ENCODE assay signal across 9 cellular contexts in the genomic region with DNA sequence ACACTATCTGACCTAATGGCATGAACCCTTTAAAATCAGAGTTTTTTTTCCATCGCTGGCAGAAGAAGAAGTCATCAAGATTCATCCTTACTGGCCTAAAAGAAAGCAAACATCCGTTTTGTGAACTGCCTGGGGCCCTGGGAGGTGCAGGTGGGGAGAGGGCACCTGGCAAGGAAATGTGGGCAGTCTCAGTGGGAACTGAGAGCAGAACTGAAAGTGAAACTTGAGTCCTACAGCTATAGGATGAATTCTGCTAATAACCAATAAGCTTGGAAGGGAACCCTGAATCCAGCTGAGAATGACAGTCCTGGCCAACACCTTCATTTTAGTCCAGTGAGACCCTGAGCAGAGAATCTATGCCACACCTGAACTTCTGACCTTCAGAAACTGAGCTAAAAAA.
DNase-seq lines count a peak whose midpoint lies in the region; ATAC-seq and TF ChIP-seq lines count a peak whose summit lies in the region.
"Had no signal": no experiment of that assay in that cellular context is flagged by ENCODE, and none has a peak within 500 bp of the region (broad histone marks: within the 10 kb centered on the region; RNA-seq: fewer than 3 reads in every experiment).

No MANE protein-coding gene starts in this region.

- H3K9me3 ChIP-seq in CD4-positive, CD25-positive, alpha-beta regulatory T cell (ENCODE audit: control insufficient read depth in 2 of 2, low read length in 2 of 2) = no peaks in the 10 kb centered on the region
- H3K9me3 ChIP-seq in RWPE2 (ENCODE audit: severe bottlenecking) (no peaks in the 10 kb centered on the region), SJCRH30 (replicated peaks) (no peaks in the 10 kb centered on the region)

- CTCF ChIA-PET in activated CD4-positive, alpha-beta memory T cell treated with anti-CD3 and anti-CD28 coated beads for 36 hours (lab: Charles Lee) = no interaction called here

- H3K4me1 ChIP-seq in CD4-positive, CD25-positive, alpha-beta regulatory T cell (ENCODE audit: control insufficient read depth, insufficient read depth, low read length, poor library complexity, severe bottlenecking) = no peaks in the 10 kb centered on the region
- no peaks in the 10 kb centered on the region for H3K4me1 ChIP-seq in RWPE2 (ENCODE audit: insufficient read depth, poor library complexity, severe bottlenecking)
- no peaks in the 10 kb centered on the region for H3K4me1 ChIP-seq in SJCRH30
- H3K4me1 ChIP-seq: parathyroid adenoma had no signal

- H3K27ac ChIP-seq in CD4-positive, CD25-positive, alpha-beta regulatory T cell (ENCODE audit: insufficient read depth, low read length, poor library complexity, severe bottlenecking) = no peak overlapping the region
- H3K27ac ChIP-seq in RWPE2 (ENCODE audit: poor library complexity, severe bottlenecking) (no peak overlapping the region), SJCRH30 (no peak overlapping the region)
- H3K27ac ChIP-seq: parathyroid adenoma had no signal

- H3K36me3 ChIP-seq in CD4-positive, CD25-positive, alpha-beta regulatory T cell (ENCODE audit: control insufficient read depth, insufficient read depth, low read length) = no peaks in the 10 kb centered on the region
- H3K36me3 ChIP-seq in RWPE2 (ENCODE audit: low read depth) = no peaks in the 10 kb centered on the region
- H3K36me3 ChIP-seq in SJCRH30 = no peaks in the 10 kb centered on the region

- peak in 1 of 3 donors; percentile 27 for DNase-seq in CD4-positive, CD25-positive, alpha-beta regulatory T cell
- peak; percentile 68 for DNase-seq in RWPE2 (ENCODE audit: low spot score)
- no peak for DNase-seq in activated CD4-positive, alpha-beta memory T cell treated with anti-CD3 and anti-CD28 coated beads for 36 hours
- no peak for DNase-seq in activated T-helper 1 cell treated with anti-CD3 and anti-CD28 coated beads, Interleukin-12 subunit alpha, Interleukin-12 subunit beta, Interleukin-2, Interleukin-4 antibody, amounts not matched to agents 30 ng/mL and 10 ng/mL and 1 ng/mL, durations not matched to agents 14 hours and 24 hours and 36 hours (ENCODE audit: low spot score)
- no peak for DNase-seq in SJCRH30
- no peak for DNase-seq in NCI-H2171 treated with DMSO at 0.1 percent for 48 hours (lab: John Stamatoyannopoulos, UW)

- no peaks in the 10 kb centered on the region for H3K36me3 Mint-ChIP-seq in CD4-positive, CD25-positive, alpha-beta regulatory T cell
- no peaks in the 10 kb centered on the region for H3K36me3 Mint-ChIP-seq in activated CD4-positive, alpha-beta memory T cell treated with anti-CD3 and anti-CD28 coated beads for 36 hours
- H3K36me3 Mint-ChIP-seq in activated T-helper 1 cell treated with anti-CD3 and anti-CD28 coated beads, Interleukin-12 subunit alpha, Interleukin-12 subunit beta, Interleukin-2, Interleukin-4 antibody, amounts not matched to agents 30 ng/mL and 10 ng/mL and 1 ng/mL, durations not matched to agents 14 hours and 24 hours and 36 hours (ENCODE audit: low read depth) = no peaks in the 10 kb centered on the region

- TF ChIP-seq CTCF in RWPE2 (IDR thresholded peaks at IDR 0.05; ENCODE audit: poor library complexity, severe bottlenecking) = no peak

- H3K27me3 Mint-ChIP-seq in CD4-positive, CD25-positive, alpha-beta regulatory T cell = no peaks in the 10 kb centered on the region
- H3K27me3 Mint-ChIP-seq in activated CD4-positive, alpha-beta memory T cell treated with anti-CD3 and anti-CD28 coated beads for 36 hours = peaks cover 2% of the 10 kb centered on the region
- H3K27me3 Mint-ChIP-seq in activated T-helper 1 cell treated with anti-CD3 and anti-CD28 coated beads, Interleukin-12 subunit alpha, Interleukin-12 subunit beta, Interleukin-2, Interleukin-4 antibody, amounts not matched to agents 30 ng/mL and 10 ng/mL and 1 ng/mL, durations not matched to agents 14 hours and 24 hours and 36 hours (ENCODE audit: insufficient read depth) = no peaks in the 10 kb centered on the region

- H3K27ac Mint-ChIP-seq in CD4-positive, CD25-positive, alpha-beta regulatory T cell = peak overlapping the region; percentile 20 to 71 (median 35)
- H3K27ac Mint-ChIP-seq in activated CD4-positive, alpha-beta memory T cell treated with anti-CD3 and anti-CD28 coated beads for 36 hours = no peak overlapping the region
- no peak overlapping the region for H3K27ac Mint-ChIP-seq in activated T-helper 1 cell treated with anti-CD3 and anti-CD28 coated beads, Interleukin-12 subunit alpha, Interleukin-12 subunit beta, Interleukin-2, Interleukin-4 antibody, amounts not matched to agents 30 ng/mL and 10 ng/mL and 1 ng/mL, durations not matched to agents 14 hours and 24 hours and 36 hours

- H3K27me3 ChIP-seq in CD4-positive, CD25-positive, alpha-beta regulatory T cell (ENCODE audit: control insufficient read depth, insufficient read depth, low read length) = no peaks in the 10 kb centered on the region
- H3K27me3 ChIP-seq in RWPE2 (ENCODE audit: insufficient read depth, poor library complexity, severe bottlenecking) (no peaks in the 10 kb centered on the region), SJCRH30 (no peaks in the 10 kb centered on the region)

- ATAC-seq in CD4-positive, CD25-positive, alpha-beta regulatory T cell (ENCODE audit: low read depth in 2 of 2) = peak in 1 of 2 donors; percentile 45
- ATAC-seq in GM18907 (IDR thresholded peaks at IDR 0.05; ENCODE audit: unreplicated experiment) = peak; percentile 99
- peak; percentile 82 for ATAC-seq in HG03060 (IDR thresholded peaks at IDR 0.05; ENCODE audit: low read depth, unreplicated experiment)
- ATAC-seq in RWPE2 (ENCODE audit: low read depth) = peak; percentile 97

- peaks cover 0 to 20% (median 9%) of the 10 kb centered on the region in 4 donors for H3K4me1 Mint-ChIP-seq in CD4-positive, CD25-positive, alpha-beta regulatory T cell
- H3K4me1 Mint-ChIP-seq in activated CD4-positive, alpha-beta memory T cell treated with anti-CD3 and anti-CD28 coated beads for 36 hours (ENCODE audit: low read depth) = peaks cover 18% of the 10 kb centered on the region
- peaks cover 9% of the 10 kb centered on the region for H3K4me1 Mint-ChIP-seq in activated T-helper 1 cell treated with anti-CD3 and anti-CD28 coated beads, Interleukin-12 subunit alpha, Interleukin-12 subunit beta, Interleukin-2, Interleukin-4 antibody, amounts not matched to agents 30 ng/mL and 10 ng/mL and 1 ng/mL, durations not matched to agents 14 hours and 24 hours and 36 hours (ENCODE audit: low read depth)

- H3K4me3 Mint-ChIP-seq in CD4-positive, CD25-positive, alpha-beta regulatory T cell = peak overlapping the region in 2 of 4 donors; percentile 56 to 64
- H3K4me3 Mint-ChIP-seq in activated CD4-positive, alpha-beta memory T cell treated with anti-CD3 and anti-CD28 coated beads for 36 hours = no peak overlapping the region
- H3K4me3 Mint-ChIP-seq in activated T-helper 1 cell treated with anti-CD3 and anti-CD28 coated beads, Interleukin-12 subunit alpha, Interleukin-12 subunit beta, Interleukin-2, Interleukin-4 antibody, amounts not matched to agents 30 ng/mL and 10 ng/mL and 1 ng/mL, durations not matched to agents 14 hours and 24 hours and 36 hours = no peak overlapping the region

- H3K4me3 ChIP-seq in CD4-positive, CD25-positive, alpha-beta regulatory T cell (ENCODE audit: low read depth, low read length) = peak overlapping the region; percentile 13
- H3K4me3 ChIP-seq in RWPE2 (ENCODE audit: severe bottlenecking) = no peak overlapping the region
- H3K4me3 ChIP-seq in SJCRH30 = no peak overlapping the region

- POLR2A ChIA-PET in activated CD4-positive, alpha-beta memory T cell treated with anti-CD3 and anti-CD28 coated beads for 36 hours (lab: Charles Lee) = no interaction called here

- peaks cover 0 to 1% (median 0%) of the 10 kb centered on the region in 7 donors for H3K9me3 Mint-ChIP-seq in CD4-positive, CD25-positive, alpha-beta regulatory T cell
- no peaks in the 10 kb centered on the region for H3K9me3 Mint-ChIP-seq in activated CD4-positive, alpha-beta memory T cell treated with anti-CD3 and anti-CD28 coated beads for 36 hours
- H3K9me3 Mint-ChIP-seq in activated T-helper 1 cell treated with anti-CD3 and anti-CD28 coated beads, Interleukin-12 subunit alpha, Interleukin-12 subunit beta, Interleukin-2, Interleukin-4 antibody, amounts not matched to agents 30 ng/mL and 10 ng/mL and 1 ng/mL, durations not matched to agents 14 hours and 24 hours and 36 hours = no peaks in the 10 kb centered on the region

- intact Hi-C loops in activated CD4-positive, alpha-beta memory T cell treated with anti-CD3 and anti-CD28 coated beads for 36 hours (cut with micrococcal nuclease) = no loop called here
- intact Hi-C loops in activated T-helper 1 cell treated with anti-CD3 and anti-CD28 coated beads, Interleukin-12 subunit alpha, Interleukin-12 subunit beta, Interleukin-2, Interleukin-4 antibody, amounts not matched to agents 30 ng/mL and 10 ng/mL and 1 ng/mL, durations not matched to agents 14 hours and 24 hours and 36 hours (cut with micrococcal nuclease) = no loop called here

Comparison
In these comparisons a context has a peak if more than half of its experiments do, and no peak if none do; other contexts are left out.
1. H3K27ac Mint-ChIP-seq: peak in CD4-positive, CD25-positive, alpha-beta regulatory T cell (3 of 3); none in activated CD4-positive, alpha-beta memory T cell treated with anti-CD3 and anti-CD28 coated beads for 36 hours (single experiment) and activated T-helper 1 cell treated with anti-CD3 and anti-CD28 coated beads, Interleukin-12 subunit alpha, Interleukin-12 subunit beta, Interleukin-2, Interleukin-4 antibody, amounts not matched to agents 30 ng/mL and 10 ng/mL and 1 ng/mL, durations not matched to agents 14 hours and 24 hours and 36 hours (single experiment).